ENCODE assay signal across 8 cellular contexts in the genomic region with DNA sequence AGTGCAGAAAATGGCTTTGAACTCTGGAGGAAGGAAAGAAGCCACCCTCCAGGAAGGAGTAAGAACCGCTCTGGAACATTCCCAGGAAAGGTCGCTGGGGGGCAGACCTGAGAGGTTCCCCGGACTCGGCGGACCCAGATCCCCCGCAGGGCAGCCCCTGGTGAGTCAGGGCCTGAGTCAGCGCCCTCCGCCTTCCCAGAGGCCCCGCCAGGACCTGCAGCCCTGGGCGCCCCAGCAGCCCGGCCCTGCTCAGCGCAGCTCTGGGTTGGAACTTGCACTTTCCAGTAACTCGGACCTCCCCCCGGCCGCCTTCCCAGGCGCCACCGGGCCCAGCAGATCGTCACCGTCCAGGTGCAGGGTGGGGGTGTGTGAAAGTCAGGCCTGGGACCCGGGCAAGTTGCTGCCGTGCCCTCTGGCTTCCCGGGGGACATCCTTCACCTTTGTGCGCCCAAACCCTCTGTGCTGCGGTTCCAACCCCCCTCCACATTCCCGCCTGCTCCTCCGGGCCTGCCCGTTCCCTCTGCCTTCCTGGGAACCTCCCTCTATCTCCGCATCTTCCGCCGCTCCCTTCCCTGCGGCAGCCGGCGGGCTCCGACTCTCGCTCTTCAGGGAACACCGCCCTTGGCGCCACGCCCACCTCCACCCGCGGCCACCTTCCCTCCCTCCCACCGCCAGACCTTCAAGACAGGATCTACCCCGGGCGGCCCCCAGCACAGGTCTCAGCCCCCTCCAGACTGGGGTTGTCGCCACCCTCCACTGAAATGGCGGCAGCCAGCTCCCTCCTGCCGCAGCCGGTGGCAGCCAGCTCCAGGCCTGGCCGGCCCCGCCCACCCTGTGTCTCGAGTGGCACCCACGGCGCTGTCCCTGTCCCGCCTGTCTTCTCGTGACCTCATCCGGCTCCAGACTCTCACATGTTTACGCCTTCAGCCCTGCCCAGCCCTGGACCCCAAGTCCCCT. TPM values are rescaled to one million over a fixed set of nuclear protein-coding genes. Genes with fewer than 3 reads are reported as not detected.
DNase-seq lines count a peak whose midpoint lies in the region; ATAC-seq and TF ChIP-seq lines count a peak whose summit lies in the region.

No MANE protein-coding gene starts in this region.

- TSS peak; percentile 69 for BruUV-seq in HCT116 (replicated peaks; lab: Mats Ljungman, UMichigan)

- H3K27me3 ChIP-seq in HCT116 (ENCODE audit: insufficient read depth, low read length), result no peaks in the 10 kb centered on the region
- H3K27me3 ChIP-seq in heart left ventricle, result no peaks in the 10 kb centered on the region

- no peaks in the 10 kb centered on the region for H3K9me2 ChIP-seq in HCT116 (ENCODE audit: insufficient read depth)

- H3K4me1 ChIP-seq in HCT116 (ENCODE audit: control insufficient read depth in 1 of 2, insufficient read depth in 2 of 2, low read length in 2 of 2) (peaks cover 20 to 33% of the 10 kb centered on the region in 2 experiments), heart left ventricle (peaks cover 0 to 39% (median 23%) of the 10 kb centered on the region in 12 donors)

- H3K4me3 ChIP-seq in HCT116 (replicated peaks in 1 of 2; ENCODE audit: low read depth in 1 of 2, low read length in 2 of 2) (peak overlapping the region; percentile 53 to 73), heart left ventricle (peak overlapping the region; percentile 45 to 77 (median 64))

- no peaks in the 10 kb centered on the region for H3K27me3 Mint-ChIP-seq in type B pancreatic cell

- no peaks in the 10 kb centered on the region for H3K9me3 Mint-ChIP-seq in type B pancreatic cell

- ATAC-seq in HCT116 (peak; percentile 95), heart left ventricle (peak; percentile 92 to 97 (median 95))

- TF ChIP-seq POLR2A in HCT116 (IDR thresholded peaks at IDR 0.05; ENCODE audit: borderline replicate concordance, extremely low read depth, insufficient read depth, insufficient read length) (peak; percentile 55), heart left ventricle (IDR thresholded peaks at IDR 0.05) (peak; percentile 4 to 24)

- RAD21 ChIA-PET in HCT116 (lab: Charles Lee; ENCODE audit: low non-redundant PET in 1 of 2, low total read pairs in 2 of 2, uncharacterized antibody in 2 of 2, unreplicated experiment in 2 of 2), result interaction anchor here (0.7 to 1.5 kb wide), 3 partner anchors 22 to 103 kb away, joined by 3 to 5 read pairs (median 5); no protein-coding TSS in a partner anchor

- peaks cover 5% of the 10 kb centered on the region for H3K4me1 Mint-ChIP-seq in type B pancreatic cell (ENCODE audit: unreplicated experiment)

- DNase-seq in GM04504 (ENCODE audit: low read depth), result peak; percentile 95
- peak; percentile 89 for DNase-seq in HCT116 (ENCODE audit: low read depth, low spot score)
- DNase-seq in MV-4-11 (lab: John Stamatoyannopoulos, UW), result peak; percentile 91
- peak; percentile 92 for DNase-seq in SW480 (ENCODE audit: low spot score)
- DNase-seq in heart left ventricle, result peak; percentile 92 to 98 (median 95)
- DNase-seq in posterior cingulate gyrus, result peak; percentile 60 to 97 (median 83)
- peak; percentile 88 for DNase-seq in type B pancreatic cell (ENCODE audit: extremely low spot score, unreplicated experiment)

- peak overlapping the region; percentile 100 for H3K27ac ChIP-seq in HCT116 (ENCODE audit: low read depth, low read length)
- H3K27ac ChIP-seq in adipose tissue (ENCODE audit: low read depth, low read length), result peak overlapping the region; percentile 66
- peak overlapping the region; percentile 92 to 98 (median 96) for H3K27ac ChIP-seq in heart left ventricle

- POLR2A ChIA-PET in HCT116 (lab: Charles Lee), result interaction anchor here (1.0 to 2.2 kb wide), 8 partner anchors 22 to 72 kb away, joined by 3 to 11 read pairs (median 3); no protein-coding TSS in a partner anchor

- H3K79me2 ChIP-seq in HCT116 (ENCODE audit: insufficient read depth, low read length), result no peaks in the 10 kb centered on the region

- TF ChIP-seq CTCF in HCT116 (IDR thresholded peaks at IDR 0.05 in 2 of 3, conservative IDR thresholded peaks at IDR 0.05 in 1 of 3; ENCODE audit: borderline replicate concordance in 1 of 3, insufficient read depth in 1 of 3, low read depth in 2 of 3, low read length in 2 of 3) (peak in 2 of 3 experiments; percentile 70 to 77; a peak in 4 of 6 replicates), heart left ventricle (IDR thresholded peaks at IDR 0.05) (peak; percentile 62 to 84 (median 71)), type B pancreatic cell (conservative IDR thresholded peaks at IDR 0.05) (peak; percentile 85)

- H3K4me3 Mint-ChIP-seq in type B pancreatic cell, result peak overlapping the region; percentile 89

- no peak overlapping the region for H2AFZ ChIP-seq in HCT116 (ENCODE audit: low read depth, low read length, poor library complexity, severe bottlenecking)

- H3K9ac ChIP-seq in HCT116 (ENCODE audit: low read length), result peak overlapping the region; percentile 85

- H3K27ac Mint-ChIP-seq in type B pancreatic cell, result peak overlapping the region; percentile 90

- no peak for TF ChIP-seq RAD21 in HCT116 (IDR thresholded peaks at IDR 0.05; ENCODE audit: low read depth)

- CTCF ChIA-PET in HCT116 (lab: Charles Lee), result interaction anchor here (0.7 to 1.9 kb wide), 6 partner anchors 12 to 103 kb away, joined by 3 to 9 read pairs (median 3); no protein-coding TSS in a partner anchor

- H3K36me3 Mint-ChIP-seq in type B pancreatic cell, result no peaks in the 10 kb centered on the region

- 1% methylated on average over 44 to 56 of the region's 56 CpGs for whole genome bisulfite sequencing in adipose tissue, 3 donors
- WGBS in heart left ventricle, 4 donors, result 1% methylated on average over 54 to 56 of the region's 56 CpGs

- no peaks in the 10 kb centered on the region for H4K20me1 ChIP-seq in HCT116 (ENCODE audit: insufficient read depth)

- H3K9me3 ChIP-seq in HCT116 (ENCODE audit: control insufficient read depth in 1 of 2, insufficient read depth in 1 of 2, low read depth in 1 of 2, low read length in 2 of 2) (peaks cover 4 to 19% of the 10 kb centered on the region in 2 experiments; a peak in 2 of 4 replicates), heart left ventricle (peaks cover 0 to 16% (median 10%) of the 10 kb centered on the region in 12 donors)

- peak overlapping the region; percentile 92 for H3K4me2 ChIP-seq in HCT116 (ENCODE audit: low read length)

- H3K36me3 ChIP-seq in HCT116 (ENCODE audit: control insufficient read depth in 1 of 2, insufficient read depth in 2 of 2, low read length in 2 of 2), result no peaks in the 10 kb centered on the region
- no peaks in the 10 kb centered on the region for H3K36me3 ChIP-seq in heart left ventricle

- intact Hi-C loops in HCT116 (cut with micrococcal nuclease), result loop anchor here (1.0 kb wide), 2 partner anchors 22 to 56 kb away; no protein-coding TSS in a partner anchor
- intact Hi-C loops in heart left ventricle (cut with DNase I), result loop anchor here in 5 of 10 donors (1.0 to 5.0 kb wide), 4 partner anchors 15 to 79 kb away; no protein-coding TSS in a partner anchor
- intact Hi-C loops in posterior cingulate gyrus (cut with DNase I), result loop anchor here (2.0 to 5.0 kb wide), 2 partner anchors 21 to 59 kb away; no protein-coding TSS in a partner anchor

TF ChIP-seq in HCT116, 20 proteins besides CTCF, POLR2A, EP300 and RAD21:
- peak; percentile 89 for TF ChIP-seq POLR2AphosphoS5 (IDR thresholded peaks at IDR 0.05; ENCODE audit: low read depth, low read length)
- peak; percentile 26 for TF ChIP-seq TCF7L2 (IDR thresholded peaks at IDR 0.05; ENCODE audit: borderline replicate concordance, extremely low read depth, insufficient read depth, insufficient read length)
- TF ChIP-seq YY1 (IDR thresholded peaks at IDR 0.05; ENCODE audit: extremely low read depth, insufficient replicate concordance, low read depth, low read length), result peak; percentile 76
- no peak for TF ChIP-seq ZNF274 (IDR thresholded peaks at IDR 0.05; ENCODE audit: low read depth, low read length)
- no peak for TF ChIP-seq CBX3 (IDR thresholded peaks at IDR 0.05; ENCODE audit: low read depth)
- TF ChIP-seq ZFX (IDR thresholded peaks at IDR 0.05), result peak; percentile 68

RNA-seq across cellular contexts. Expression of a gene that starts 36.8 kb away (rescaled TPM):
- total RNA-seq in HCT116 (2021; ENCODE audit: unreplicated experiment), result 10.5 TPM
- 12.9 and 15.2 TPM in 2 replicates for polyA plus RNA-seq in HCT116 (2012)
- under 1 TPM in 1 of 3 donors, not detected in 2; 0.25 TPM for polyA plus RNA-seq in adipose tissue
- under 1 TPM in 1 of 9 donors, not detected in 8; 0.36 TPM for total RNA-seq in heart left ventricle
- not detected for polyA plus RNA-seq in heart left ventricle
- total RNA-seq in type B pancreatic cell (ENCODE audit: low replicate concordance), result 14.8 and 16.4 TPM in 2 replicates

Comparison
In these comparisons a context has a peak if more than half of its experiments do, and no peak if none do; other contexts are left out.
1. Peak in every context shown above with its lines: DNase-seq, ATAC-seq, H3K4me3 ChIP-seq and H3K27ac ChIP-seq.